Comparison of ENCODE assay signal across 1 cellular context in genomic region chr1:161738627-161739287, GRCh38.
TF ChIP-seq lines count a peak whose summit lies in the region.

No MANE protein-coding gene starts in this region.

TF ChIP-seq in K562, 482 proteins besides CTCF, POLR2A, EP300 and RAD21 (continued from another document and continues in another):
- TF ChIP-seq BCLAF1 (IDR thresholded peaks at IDR 0.05; ENCODE audit: borderline replicate concordance in 1 of 2, control insufficient read depth in 1 of 2, low read depth in 2 of 2, low read length in 1 of 2) = no peak
- TF ChIP-seq FOXK1 (CRISPR knock-in tag; IDR thresholded peaks at IDR 0.05; ENCODE audit: borderline replicate concordance) = no peak
- TF ChIP-seq PKNOX1 (IDR thresholded peaks at IDR 0.05) = peak; percentile 81
- TF ChIP-seq SIRT6 (IDR thresholded peaks at IDR 0.05; ENCODE audit: low read depth, low read length) = no peak
- TF ChIP-seq FOXP1 (CRISPR knock-in tag; IDR thresholded peaks at IDR 0.05) = no peak
- TF ChIP-seq TARDBP (IDR thresholded peaks at IDR 0.05) = no peak
- TF ChIP-seq ZNF133 (CRISPR knock-in tag; IDR thresholded peaks at IDR 0.05) = no peak
- TF ChIP-seq DLX4 (CRISPR knock-in tag; IDR thresholded peaks at IDR 0.05) = no peak
- TF ChIP-seq AFF1 (IDR thresholded peaks at IDR 0.05; ENCODE audit: low read depth in 1 of 2, partially characterized antibody in 2 of 2) = peak in 1 of 2 experiments; percentile 59
- TF ChIP-seq ZNF766 (CRISPR knock-in tag; conservative IDR thresholded peaks at IDR 0.05) = no peak; the same call in 1 of the 2 replicates
- TF ChIP-seq TCFL5 (CRISPR knock-in tag; conservative IDR thresholded peaks at IDR 0.05) = no peak
- no peak for TF ChIP-seq POU5F1 (IDR thresholded peaks at IDR 0.05; ENCODE audit: borderline replicate concordance, low read depth, low read length, partially characterized antibody)
- no peak for TF ChIP-seq CUX1 (CRISPR knock-in tag; IDR thresholded peaks at IDR 0.05)
- TF ChIP-seq ZEB2 (IDR thresholded peaks at IDR 0.05) = 0 out of 2 replicates have a peak, but pooled peaks have one; percentile 33
- TF ChIP-seq ZNF592 (IDR thresholded peaks at IDR 0.05) = 0 out of 2 replicates have a peak, but pooled peaks have one; percentile 46
- TF ChIP-seq SREBF1 (IDR thresholded peaks at IDR 0.05; ENCODE audit: borderline replicate concordance, low read depth, low read length) = no peak
- no peak for TF ChIP-seq ZBTB34 (CRISPR knock-in tag; IDR thresholded peaks at IDR 0.05)
- TF ChIP-seq SUPT5H (IDR thresholded peaks at IDR 0.05) = no peak
- TF ChIP-seq OTX1 (CRISPR knock-in tag; IDR thresholded peaks at IDR 0.05) = no peak
- TF ChIP-seq POLR3A (IDR thresholded peaks at IDR 0.05; ENCODE audit: borderline replicate concordance, extremely low read depth, insufficient read depth, insufficient read length) = no peak
- TF ChIP-seq MLX (CRISPR knock-in tag; conservative IDR thresholded peaks at IDR 0.05) = no peak
- TF ChIP-seq MEIS2 (IDR thresholded peaks at IDR 0.05; ENCODE audit: partially characterized antibody) = peak; percentile 72
- no peak for TF ChIP-seq CBX1 (IDR thresholded peaks at IDR 0.05; ENCODE audit: low read depth)
